Comparison of ENCODE assay signal across 9 cellular contexts in the genomic region with DNA sequence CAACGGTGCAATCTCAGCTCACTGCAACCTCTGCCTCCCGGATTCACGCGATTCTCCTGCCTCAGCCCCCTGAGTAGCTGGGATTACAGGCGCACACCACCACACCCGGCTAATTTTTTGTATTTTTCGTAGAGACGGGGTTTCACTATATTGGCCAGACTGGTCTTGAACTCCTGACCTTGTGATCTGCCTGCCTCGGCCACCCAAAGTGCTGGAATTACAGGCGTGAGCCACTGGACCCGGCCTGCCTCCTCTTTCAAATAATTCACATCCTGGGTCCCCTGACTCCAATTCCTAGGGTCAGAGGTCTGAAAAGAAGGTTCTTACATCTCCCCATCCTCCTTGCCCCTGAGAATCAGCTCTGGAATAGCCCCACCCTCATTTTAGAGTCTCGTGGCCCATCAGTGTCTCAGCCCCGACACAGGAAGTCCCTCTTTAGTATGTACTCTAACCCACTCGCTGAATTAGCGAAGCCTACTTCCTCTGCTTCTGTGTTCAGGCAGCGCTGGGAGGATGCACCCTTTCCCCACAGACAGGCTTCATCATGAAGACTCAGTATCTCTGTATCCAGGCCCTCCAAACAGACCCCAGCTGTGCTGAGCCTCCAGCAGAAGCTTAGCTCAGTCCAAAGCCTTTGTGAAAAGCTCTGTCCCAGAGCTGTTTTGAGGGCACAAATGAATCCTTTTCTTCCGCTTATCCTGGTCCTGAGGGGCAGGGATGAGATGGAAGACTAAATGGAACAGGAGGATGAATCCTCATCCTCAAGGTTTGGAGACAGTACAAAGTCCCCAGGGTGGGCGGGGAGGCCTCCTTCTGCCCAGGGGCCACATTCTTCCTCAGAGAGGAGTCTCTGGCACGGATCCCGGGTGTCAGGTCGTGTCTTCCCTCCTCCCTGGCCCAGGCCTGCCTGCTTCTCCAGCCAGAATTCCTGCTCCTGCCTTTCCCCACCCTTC. TPM values are rescaled to one million over a fixed set of nuclear protein-coding genes. Genes with fewer than 3 reads are reported as not detected.
DNase-seq lines count a peak whose midpoint lies in the region; ATAC-seq, FAIRE-seq and TF ChIP-seq lines count a peak whose summit lies in the region.
"Had no signal": no experiment of that assay in that cellular context is flagged by ENCODE, and none has a peak within 500 bp of the region (broad histone marks: within the 10 kb centered on the region; RNA-seq: fewer than 3 reads in every experiment).

No MANE protein-coding gene starts in this region.

- peak overlapping the region; percentile 75 for H3K27ac ChIP-seq in left ventricle myocardium inferior (replicated peaks)

- ATAC-seq in GM21367 (IDR thresholded peaks at IDR 0.05; ENCODE audit: unreplicated experiment): peak; percentile 45
- peak; percentile 57 for ATAC-seq in activated CD8-positive, alpha-beta T cell treated with anti-CD3 and anti-CD28 coated beads for 36 hours
- ATAC-seq in stimulated activated naive CD8-positive, alpha-beta T cell treated with anti-CD3 and anti-CD28 coated beads, Interleukin-15, amount 100 ng/mL, for 72 hours: peak; percentile 67

- intact Hi-C loops in activated CD8-positive, alpha-beta T cell treated with anti-CD3 and anti-CD28 coated beads for 36 hours (cut with micrococcal nuclease): no loop called here
- intact Hi-C loops in left ventricle myocardium inferior (cut with micrococcal nuclease): no loop called here

- H3K9ac ChIP-seq in Loucy (ENCODE audit: low read depth, low read length, poor library complexity, severe bottlenecking): peak overlapping the region; percentile 84

- H3K4me1 ChIP-seq in Loucy (ENCODE audit: insufficient read depth, low read length, poor library complexity, severe bottlenecking) (peaks cover 68% of the 10 kb centered on the region), left ventricle myocardium inferior (peaks cover 20% of the 10 kb centered on the region)
- H3K4me1 ChIP-seq: gastrocnemius medialis had no signal

- DNase-seq in activated CD8-positive, alpha-beta T cell treated with anti-CD3 and anti-CD28 coated beads for 36 hours: peak; percentile 78
- DNase-seq in left ventricle myocardium inferior: no peak
- DNase-seq in stimulated activated naive CD8-positive, alpha-beta T cell treated with anti-CD3 and anti-CD28 coated beads, Interleukin-15, amount 100 ng/mL, for 72 hours: peak; percentile 52 to 63
- DNase-seq in NCI-H774 (lab: John Stamatoyannopoulos, UW): no peak
- no peak for DNase-seq in HTR-8/SVneo (ENCODE audit: insufficient read length, low spot score)
- DNase-seq: gastrocnemius medialis had no signal

- H3K4me2 ChIP-seq in Loucy (ENCODE audit: low read depth, low read length, poor library complexity, severe bottlenecking): peak overlapping the region; percentile 91

- H3K27me3 ChIP-seq in Loucy (ENCODE audit: insufficient read depth, low read length, poor library complexity, severe bottlenecking) (no peaks in the 10 kb centered on the region), left ventricle myocardium inferior (ENCODE audit: low read depth) (peaks cover 6% of the 10 kb centered on the region)
- H3K27me3 ChIP-seq: gastrocnemius medialis had no signal

- peak overlapping the region; percentile 100 for H3K27ac Mint-ChIP-seq in activated CD8-positive, alpha-beta T cell treated with anti-CD3 and anti-CD28 coated beads for 36 hours
- peak overlapping the region; percentile 98 to 99 for H3K27ac Mint-ChIP-seq in stimulated activated naive CD8-positive, alpha-beta T cell treated with anti-CD3 and anti-CD28 coated beads, Interleukin-15, amount 100 ng/mL, for 72 hours

- peak overlapping the region; percentile 70 for H3K4me3 ChIP-seq in Loucy (ENCODE audit: low read length, poor library complexity, severe bottlenecking)
- peak overlapping the region; percentile 62 for H3K4me3 ChIP-seq in left ventricle myocardium inferior
- H3K4me3 ChIP-seq: gastrocnemius medialis had no signal

- peaks cover 46% of the 10 kb centered on the region for H3K79me2 ChIP-seq in Loucy (ENCODE audit: insufficient read depth, low read length)

- peak; percentile 13 for TF ChIP-seq POLR2A in GM10847 (IDR thresholded peaks at IDR 0.05; ENCODE audit: extremely low read depth, insufficient read length)

- no peaks in the 10 kb centered on the region for H4K20me1 ChIP-seq in Loucy (ENCODE audit: insufficient read depth, low read length, poor library complexity, severe bottlenecking)

- no peaks in the 10 kb centered on the region for H3K9me3 ChIP-seq in Loucy (ENCODE audit: insufficient read depth, low read depth, low read length)
- H3K9me3 ChIP-seq in left ventricle myocardium inferior (replicated peaks): no peaks in the 10 kb centered on the region
- H3K9me3 ChIP-seq: gastrocnemius medialis had no signal

- no peaks in the 10 kb centered on the region for H3K9me3 Mint-ChIP-seq in activated CD8-positive, alpha-beta T cell treated with anti-CD3 and anti-CD28 coated beads for 36 hours
- H3K9me3 Mint-ChIP-seq in stimulated activated naive CD8-positive, alpha-beta T cell treated with anti-CD3 and anti-CD28 coated beads, Interleukin-15, amount 100 ng/mL, for 72 hours: no peaks in the 10 kb centered on the region

- no peaks in the 10 kb centered on the region for H3K9me2 ChIP-seq in Loucy (replicated peaks; ENCODE audit: low read depth, low read length)

- no peaks in the 10 kb centered on the region for H3K36me3 ChIP-seq in Loucy (ENCODE audit: insufficient read depth, low read length)
- no peaks in the 10 kb centered on the region for H3K36me3 ChIP-seq in left ventricle myocardium inferior
- H3K36me3 ChIP-seq: gastrocnemius medialis had no signal

- FAIRE-seq in HTR-8/SVneo (lab: Jason Lieb, UNC): no peak

- peaks cover 6% of the 10 kb centered on the region for H3F3A ChIP-seq in Loucy (ENCODE audit: low read depth)

- POLR2A ChIA-PET in activated CD8-positive, alpha-beta T cell treated with anti-CD3 and anti-CD28 coated beads for 36 hours (lab: Charles Lee): interaction anchor here (0.6 to 3.3 kb wide), 17 partner anchors 11 to 181 kb away, joined by 3 to 18 read pairs (median 4); a partner anchor contains a TSS

- no peaks in the 10 kb centered on the region for H3K27me3 Mint-ChIP-seq in activated CD8-positive, alpha-beta T cell treated with anti-CD3 and anti-CD28 coated beads for 36 hours
- no peaks in the 10 kb centered on the region for H3K27me3 Mint-ChIP-seq in stimulated activated naive CD8-positive, alpha-beta T cell treated with anti-CD3 and anti-CD28 coated beads, Interleukin-15, amount 100 ng/mL, for 72 hours

- H3K36me3 Mint-ChIP-seq in activated CD8-positive, alpha-beta T cell treated with anti-CD3 and anti-CD28 coated beads for 36 hours (ENCODE audit: low read depth): peaks cover 4% of the 10 kb centered on the region

- TF ChIP-seq CTCF in Loucy (conservative IDR thresholded peaks at IDR 0.05; ENCODE audit: low read length) (no peak), left ventricle myocardium inferior (IDR thresholded peaks at IDR 0.05; ENCODE audit: borderline replicate concordance) (no peak)
- no peak for TF ChIP-seq CTCF in activated CD8-positive, alpha-beta T cell treated with anti-CD3 and anti-CD28 coated beads for 36 hours (IDR thresholded peaks at IDR 0.05)

- H2AFZ ChIP-seq in Loucy (ENCODE audit: low read length): no peak overlapping the region

- peak overlapping the region; percentile 78 for H3K4me3 Mint-ChIP-seq in activated CD8-positive, alpha-beta T cell treated with anti-CD3 and anti-CD28 coated beads for 36 hours
- peak overlapping the region; percentile 83 to 92 for H3K4me3 Mint-ChIP-seq in stimulated activated naive CD8-positive, alpha-beta T cell treated with anti-CD3 and anti-CD28 coated beads, Interleukin-15, amount 100 ng/mL, for 72 hours

- H3K4me1 Mint-ChIP-seq in activated CD8-positive, alpha-beta T cell treated with anti-CD3 and anti-CD28 coated beads for 36 hours (ENCODE audit: low read depth): peaks cover 64% of the 10 kb centered on the region
- peaks cover 77% of the 10 kb centered on the region for H3K4me1 Mint-ChIP-seq in stimulated activated naive CD8-positive, alpha-beta T cell treated with anti-CD3 and anti-CD28 coated beads, Interleukin-15, amount 100 ng/mL, for 72 hours

- CTCF ChIA-PET in activated CD8-positive, alpha-beta T cell treated with anti-CD3 and anti-CD28 coated beads for 36 hours (lab: Charles Lee): interaction anchor here (0.9 to 6.0 kb wide), 9 partner anchors 9 to 133 kb away, joined by 3 to 41 read pairs (median 4); a partner anchor contains a TSS

RNA-seq across cellular contexts. Expression of a gene that starts 3.5 kb away (rescaled TPM):
- 1 to 10 TPM; 6.6 to 8.1 TPM for total RNA-seq in activated CD8-positive, alpha-beta T cell treated with anti-CD3 and anti-CD28 coated beads for 36 hours
- total RNA-seq in left ventricle myocardium inferior: 7.0 TPM

RNA-seq across cellular contexts. Expression of a gene that starts 14.9 kb away (rescaled TPM):
- total RNA-seq in activated CD8-positive, alpha-beta T cell treated with anti-CD3 and anti-CD28 coated beads for 36 hours: 1 to 10 TPM; 1.3 to 2.0 TPM
- total RNA-seq in left ventricle myocardium inferior: 1.4 TPM

RNA-seq across cellular contexts. Expression of a gene that starts 25.1 kb away (rescaled TPM):
- total RNA-seq in activated CD8-positive, alpha-beta T cell treated with anti-CD3 and anti-CD28 coated beads for 36 hours: 100 to 1,000 TPM; 273 to 277 TPM
- 151 TPM for total RNA-seq in left ventricle myocardium inferior

RNA-seq across cellular contexts. Expression of a gene that starts 30.6 kb away (rescaled TPM):
- 10 to 100 TPM; 16.6 to 16.7 TPM for total RNA-seq in activated CD8-positive, alpha-beta T cell treated with anti-CD3 and anti-CD28 coated beads for 36 hours
- total RNA-seq in left ventricle myocardium inferior: 23.2 TPM

RNA-seq across cellular contexts. Expression of a gene that starts 56.9 kb away (rescaled TPM):
- 10 to 100 TPM; 55.2 to 56.7 TPM for total RNA-seq in activated CD8-positive, alpha-beta T cell treated with anti-CD3 and anti-CD28 coated beads for 36 hours
- 26.5 TPM for total RNA-seq in left ventricle myocardium inferior

Comparison
In these comparisons a context has a peak if more than half of its experiments do, and no peak if none do; other contexts are left out.
1. DNase-seq: peak in activated CD8-positive, alpha-beta T cell treated with anti-CD3 and anti-CD28 coated beads for 36 hours (single experiment) and stimulated activated naive CD8-positive, alpha-beta T cell treated with anti-CD3 and anti-CD28 coated beads, Interleukin-15, amount 100 ng/mL, for 72 hours (2 of 2); none in left ventricle myocardium inferior (single experiment), NCI-H774 (single experiment) and HTR-8/SVneo (single experiment).
2. Peak in every context shown above with its lines, with median percentiles within 50 percentile points of each other: ATAC-seq.